ENCODE assay signal across 22 cellular contexts in the genomic region with DNA sequence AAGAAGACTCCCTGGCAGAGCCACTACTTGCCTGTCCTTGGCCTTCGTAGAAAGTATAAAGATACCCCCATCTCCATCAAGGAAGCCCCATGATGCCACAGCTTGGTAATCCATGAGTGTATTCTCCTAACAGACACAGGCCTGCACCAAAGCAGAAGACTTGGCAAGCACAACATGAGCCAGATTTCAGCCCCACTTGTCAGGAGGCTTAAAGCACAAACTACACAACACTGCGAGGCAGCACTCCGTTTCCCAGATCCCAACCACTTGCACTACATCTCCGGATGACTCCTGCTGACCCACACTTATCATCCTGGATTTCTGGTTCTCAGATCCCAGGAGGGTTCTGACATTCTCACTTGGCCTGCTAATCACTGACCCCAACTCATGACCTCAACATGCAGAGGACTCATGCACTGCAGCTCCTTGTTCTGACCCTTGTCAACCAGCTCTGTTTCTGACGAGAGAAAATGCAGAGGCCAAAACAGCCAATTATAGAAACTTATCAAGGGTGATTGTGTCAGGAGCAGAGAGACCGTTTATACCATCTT.
"Had no signal": no experiment of that assay in that cellular context is flagged by ENCODE, and none has a peak within 500 bp of the region (broad histone marks: within the 10 kb centered on the region; RNA-seq: fewer than 3 reads in every experiment).

No MANE protein-coding gene starts in this region.

- ATAC-seq: activated CD8-positive, alpha-beta memory T cell treated with anti-CD3 and anti-CD28 coated beads, Interleukin-2, amount 10 ng/mL, durations not matched to agents 7 days and 5 days had no signal

- H3K27me3 ChIP-seq: brain microvascular endothelial cell had no signal

- H3K27ac Mint-ChIP-seq: activated B cell treated with CpG ODN at 0.5 μM for 24 hours; activated CD4-positive, alpha-beta T cell treated with anti-CD3 and anti-CD28 coated beads, Interleukin-2, amount 10 ng/mL, durations not matched to agents 24 days and 14 days; activated CD8-positive, alpha-beta memory T cell treated with anti-CD3 and anti-CD28 coated beads, Interleukin-2, amount 10 ng/mL, durations not matched to agents 7 days and 5 days; activated naive CD4-positive, alpha-beta T cell treated with anti-CD3 and anti-CD28 coated beads, Interleukin-2, amount 10 ng/mL, durations not matched to agents 7 days and 5 days; activated naive CD8-positive, alpha-beta T cell treated with anti-CD3 and anti-CD28 coated beads for 36 hours; activated T-cell treated with anti-CD3 and anti-CD28 coated beads, Interleukin-2, amount 50 U/mL, for 24 hours; activated T-helper 1 cell treated with anti-CD3 and anti-CD28 coated beads, Interleukin-12 subunit alpha, Interleukin-12 subunit beta, Interleukin-2, Interleukin-4 antibody, amounts not matched to agents 30 ng/mL and 10 ng/mL and 1 ng/mL, durations not matched to agents 14 hours and 24 hours and 36 hours had no signal

- H3K36me3 Mint-ChIP-seq: activated CD8-positive, alpha-beta memory T cell treated with anti-CD3 and anti-CD28 coated beads, Interleukin-2, amount 10 ng/mL, durations not matched to agents 7 days and 5 days; activated naive CD4-positive, alpha-beta T cell treated with anti-CD3 and anti-CD28 coated beads, Interleukin-2, amount 10 ng/mL, durations not matched to agents 7 days and 5 days; activated naive CD8-positive, alpha-beta T cell treated with anti-CD3 and anti-CD28 coated beads for 36 hours had no signal

- H3K4me3 Mint-ChIP-seq: activated B cell treated with CpG ODN at 0.5 μM for 24 hours; activated CD4-positive, alpha-beta T cell treated with anti-CD3 and anti-CD28 coated beads, Interleukin-2, amount 10 ng/mL, durations not matched to agents 24 days and 14 days; activated CD8-positive, alpha-beta memory T cell treated with anti-CD3 and anti-CD28 coated beads, Interleukin-2, amount 10 ng/mL, durations not matched to agents 7 days and 5 days; activated naive CD4-positive, alpha-beta T cell treated with anti-CD3 and anti-CD28 coated beads, Interleukin-2, amount 10 ng/mL, durations not matched to agents 7 days and 5 days; activated naive CD8-positive, alpha-beta T cell treated with anti-CD3 and anti-CD28 coated beads for 36 hours; activated T-cell treated with anti-CD3 and anti-CD28 coated beads, Interleukin-2, amount 50 U/mL, for 24 hours; activated T-helper 1 cell treated with anti-CD3 and anti-CD28 coated beads, Interleukin-12 subunit alpha, Interleukin-12 subunit beta, Interleukin-2, Interleukin-4 antibody, amounts not matched to agents 30 ng/mL and 10 ng/mL and 1 ng/mL, durations not matched to agents 14 hours and 24 hours and 36 hours had no signal

- H3K27ac ChIP-seq: brain microvascular endothelial cell, PC-9 had no signal

- DNase-seq: activated B cell treated with CpG ODN at 0.5 μM for 24 hours; activated CD4-positive, alpha-beta T cell treated with anti-CD3 and anti-CD28 coated beads for 1 hour; activated CD4-positive, alpha-beta T cell treated with anti-CD3 and anti-CD28 coated beads, Interleukin-2, amount 10 ng/mL, durations not matched to agents 24 days and 14 days; activated CD4-positive, alpha-beta T cell treated with anti-CD3 and anti-CD28 coated beads, Interleukin-2, amount 50 U/mL, for 48 hours; activated CD8-positive, alpha-beta memory T cell treated with anti-CD3 and anti-CD28 coated beads, Interleukin-2, amount 10 ng/mL, durations not matched to agents 7 days and 5 days; activated gamma-delta T cell; activated naive CD4-positive, alpha-beta T cell treated with anti-CD3 and anti-CD28 coated beads, Interleukin-2, amount 10 ng/mL, durations not matched to agents 7 days and 5 days; activated naive CD8-positive, alpha-beta T cell treated with anti-CD3 and anti-CD28 coated beads for 36 hours; activated T-cell treated with anti-CD3 and anti-CD28 coated beads, Interleukin-2, amount 50 U/mL, for 24 hours; brain microvascular endothelial cell; central memory CD4-positive, alpha-beta T cell; Karpas-422; NCI-H1105 treated with DMSO at 0.1 percent for 48 hours; NCI-H1436 treated with DMSO at 0.1 percent for 48 hours; NCI-H187; NCI-H2081; NCI-H510A treated with DMSO at 0.1 percent for 48 hours; PC-9; SHP77 treated with DMSO at 0.1 percent for 48 hours; T-helper 2 cell; T1000 had no signal

- H3K4me1 Mint-ChIP-seq: activated B cell treated with CpG ODN at 0.5 μM for 24 hours; activated CD4-positive, alpha-beta T cell treated with anti-CD3 and anti-CD28 coated beads, Interleukin-2, amount 10 ng/mL, durations not matched to agents 24 days and 14 days; activated CD8-positive, alpha-beta memory T cell treated with anti-CD3 and anti-CD28 coated beads, Interleukin-2, amount 10 ng/mL, durations not matched to agents 7 days and 5 days; activated naive CD4-positive, alpha-beta T cell treated with anti-CD3 and anti-CD28 coated beads, Interleukin-2, amount 10 ng/mL, durations not matched to agents 7 days and 5 days; activated naive CD8-positive, alpha-beta T cell treated with anti-CD3 and anti-CD28 coated beads for 36 hours had no signal

- H3K9me3 Mint-ChIP-seq: activated CD4-positive, alpha-beta T cell treated with anti-CD3 and anti-CD28 coated beads, Interleukin-2, amount 10 ng/mL, durations not matched to agents 24 days and 14 days; activated naive CD4-positive, alpha-beta T cell treated with anti-CD3 and anti-CD28 coated beads, Interleukin-2, amount 10 ng/mL, durations not matched to agents 7 days and 5 days; activated naive CD8-positive, alpha-beta T cell treated with anti-CD3 and anti-CD28 coated beads for 36 hours; activated T-helper 1 cell treated with anti-CD3 and anti-CD28 coated beads, Interleukin-12 subunit alpha, Interleukin-12 subunit beta, Interleukin-2, Interleukin-4 antibody, amounts not matched to agents 30 ng/mL and 10 ng/mL and 1 ng/mL, durations not matched to agents 14 hours and 24 hours and 36 hours had no signal

- H3K36me3 ChIP-seq: brain microvascular endothelial cell had no signal

- H3K4me3 ChIP-seq: PC-9 had no signal

- H2AFZ ChIP-seq: PC-9 had no signal

- H3K27me3 Mint-ChIP-seq: activated B cell treated with CpG ODN at 0.5 μM for 24 hours; activated CD4-positive, alpha-beta T cell treated with anti-CD3 and anti-CD28 coated beads, Interleukin-2, amount 10 ng/mL, durations not matched to agents 24 days and 14 days; activated CD8-positive, alpha-beta memory T cell treated with anti-CD3 and anti-CD28 coated beads, Interleukin-2, amount 10 ng/mL, durations not matched to agents 7 days and 5 days; activated naive CD4-positive, alpha-beta T cell treated with anti-CD3 and anti-CD28 coated beads, Interleukin-2, amount 10 ng/mL, durations not matched to agents 7 days and 5 days; activated naive CD8-positive, alpha-beta T cell treated with anti-CD3 and anti-CD28 coated beads for 36 hours; activated T-cell treated with anti-CD3 and anti-CD28 coated beads, Interleukin-2, amount 50 U/mL, for 24 hours had no signal

- H3K4me2 ChIP-seq: PC-9 had no signal
